1 cellular context compared by ENCODE assay signal in the genomic region with DNA sequence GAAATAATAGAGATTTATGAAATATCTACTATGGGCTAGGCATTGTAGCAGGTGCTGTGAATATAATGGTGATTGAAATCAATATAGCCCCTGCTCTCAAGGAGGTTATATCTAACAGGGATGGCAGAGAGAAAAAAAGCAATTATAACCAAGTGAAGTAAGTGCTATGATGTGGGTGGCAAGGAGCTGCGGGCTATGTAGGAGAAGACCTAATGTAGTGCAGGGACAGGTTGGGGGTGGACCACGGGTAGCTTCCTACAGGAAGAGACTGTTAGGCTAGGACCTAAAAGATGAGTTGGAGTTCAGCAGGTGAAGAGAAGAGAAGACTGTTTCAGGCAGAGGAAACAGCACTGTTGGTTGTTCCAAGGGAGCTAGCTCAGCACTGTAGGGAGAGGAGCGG.
TF ChIP-seq lines count a peak whose summit lies in the region.

No MANE protein-coding gene starts in this region.

TF ChIP-seq in HCT116, 20 proteins besides CTCF, POLR2A, EP300 and RAD21 (continued from another document):
- TF ChIP-seq YY1 (IDR thresholded peaks at IDR 0.05; ENCODE audit: extremely low read depth, insufficient replicate concordance, low read depth, low read length) (no peak), ZFX (IDR thresholded peaks at IDR 0.05) (no peak), ATF3 (IDR thresholded peaks at IDR 0.05) (no peak), SP1 (IDR thresholded peaks at IDR 0.05; ENCODE audit: low read depth) (no peak), EGR1 (IDR thresholded peaks at IDR 0.05; ENCODE audit: low read depth) (no peak), TCF7L2 (IDR thresholded peaks at IDR 0.05; ENCODE audit: borderline replicate concordance, extremely low read depth, insufficient read depth, insufficient read length) (no peak)
- TF ChIP-seq, protein P1, sequence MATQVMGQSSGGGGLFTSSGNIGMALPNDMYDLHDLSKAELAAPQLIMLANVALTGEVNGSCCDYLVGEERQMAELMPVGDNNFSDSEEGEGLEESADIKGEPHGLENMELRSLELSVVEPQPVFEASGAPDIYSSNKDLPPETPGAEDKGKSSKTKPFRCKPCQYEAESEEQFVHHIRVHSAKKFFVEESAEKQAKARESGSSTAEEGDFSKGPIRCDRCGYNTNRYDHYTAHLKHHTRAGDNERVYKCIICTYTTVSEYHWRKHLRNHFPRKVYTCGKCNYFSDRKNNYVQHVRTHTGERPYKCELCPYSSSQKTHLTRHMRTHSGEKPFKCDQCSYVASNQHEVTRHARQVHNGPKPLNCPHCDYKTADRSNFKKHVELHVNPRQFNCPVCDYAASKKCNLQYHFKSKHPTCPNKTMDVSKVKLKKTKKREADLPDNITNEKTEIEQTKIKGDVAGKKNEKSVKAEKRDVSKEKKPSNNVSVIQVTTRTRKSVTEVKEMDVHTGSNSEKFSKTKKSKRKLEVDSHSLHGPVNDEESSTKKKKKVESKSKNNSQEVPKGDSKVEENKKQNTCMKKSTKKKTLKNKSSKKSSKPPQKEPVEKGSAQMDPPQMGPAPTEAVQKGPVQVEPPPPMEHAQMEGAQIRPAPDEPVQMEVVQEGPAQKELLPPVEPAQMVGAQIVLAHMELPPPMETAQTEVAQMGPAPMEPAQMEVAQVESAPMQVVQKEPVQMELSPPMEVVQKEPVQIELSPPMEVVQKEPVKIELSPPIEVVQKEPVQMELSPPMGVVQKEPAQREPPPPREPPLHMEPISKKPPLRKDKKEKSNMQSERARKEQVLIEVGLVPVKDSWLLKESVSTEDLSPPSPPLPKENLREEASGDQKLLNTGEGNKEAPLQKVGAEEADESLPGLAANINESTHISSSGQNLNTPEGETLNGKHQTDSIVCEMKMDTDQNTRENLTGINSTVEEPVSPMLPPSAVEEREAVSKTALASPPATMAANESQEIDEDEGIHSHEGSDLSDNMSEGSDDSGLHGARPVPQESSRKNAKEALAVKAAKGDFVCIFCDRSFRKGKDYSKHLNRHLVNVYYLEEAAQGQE (IDR thresholded peaks at IDR 0.05; ENCODE audit: low read depth): no peak
TF ChIP-seq in HCT116: peak in this region for 0.
